In genomic region chr4:14023901-14024300, GRCh38 we compare ENCODE assay signal across 16 cellular contexts.
A peak's percentile ranks its signal among the peaks of the same experiment; 100 is the strongest.
DNase-seq lines count a peak whose midpoint lies in the region; ATAC-seq and TF ChIP-seq lines count a peak whose summit lies in the region.
"Had no signal": no experiment of that assay in that cellular context is flagged by ENCODE, and none has a peak within 500 bp of the region (broad histone marks: within the 10 kb centered on the region; RNA-seq: fewer than 3 reads in every experiment).

No MANE protein-coding gene starts in this region.

- H3K27me3 ChIP-seq in GM23248 (replicated peaks; ENCODE audit: insufficient read depth): no peaks in the 10 kb centered on the region
- H3K27me3 ChIP-seq: BLaER1 treated with 17β-estradiol and CSF1 and Interleukin-3, amounts not matched to agents 10 nM and 100 nM had no signal

- H4K20me1 ChIP-seq in GM23248 (ENCODE audit: insufficient read depth): no peaks in the 10 kb centered on the region
- H4K20me1 ChIP-seq: BLaER1 treated with 17β-estradiol and CSF1 and Interleukin-3, amounts not matched to agents 10 nM and 100 nM had no signal

- peak overlapping the region; percentile 90 for H3K27ac ChIP-seq in caudate nucleus (ENCODE audit: low read depth, low read length)
- H3K27ac ChIP-seq in GM23248: no peak overlapping the region
- H3K27ac ChIP-seq: 22Rv1; BLaER1 treated with 17β-estradiol and CSF1 and Interleukin-3, amounts not matched to agents 10 nM and 100 nM had no signal

- peak overlapping the region; percentile 16 for H3K4me3 Mint-ChIP-seq in progenitor cell of endocrine pancreas (ENCODE audit: low read depth)
- no peak overlapping the region for H3K4me3 Mint-ChIP-seq in stimulated activated naive B cell treated with anti-CD40 and anti-IgM and Interleukin-4, amounts not matched to agents 10 μg/mL and 1 μg/mL and 100 μg/mL, for 72 hours
- H3K4me3 Mint-ChIP-seq: CD4-positive, CD25-positive, alpha-beta regulatory T cell had no signal

- no peak overlapping the region for H3K4me3 ChIP-seq in GM23248
- H3K4me3 ChIP-seq: BLaER1 treated with 17β-estradiol and CSF1 and Interleukin-3, amounts not matched to agents 10 nM and 100 nM; HAP-1 had no signal

- no peaks in the 10 kb centered on the region for H3K79me2 ChIP-seq in GM23248 (ENCODE audit: insufficient read depth)

- H3K9me2 ChIP-seq in GM23248 (ENCODE audit: insufficient read depth): no peaks in the 10 kb centered on the region

- no peak overlapping the region for H3K9ac ChIP-seq in GM23248
- H3K9ac ChIP-seq: BLaER1 treated with 17β-estradiol and CSF1 and Interleukin-3, amounts not matched to agents 10 nM and 100 nM had no signal

- H3K27ac Mint-ChIP-seq in progenitor cell of endocrine pancreas: no peak overlapping the region
- no peak overlapping the region for H3K27ac Mint-ChIP-seq in stimulated activated naive B cell treated with anti-CD40 and anti-IgM and Interleukin-4, amounts not matched to agents 10 μg/mL and 1 μg/mL and 100 μg/mL, for 72 hours
- H3K27ac Mint-ChIP-seq: CD4-positive, CD25-positive, alpha-beta regulatory T cell had no signal

- ATAC-seq in stimulated activated naive B cell treated with anti-CD40 and anti-IgM and Interleukin-4, amounts not matched to agents 10 μg/mL and 1 μg/mL and 100 μg/mL, for 72 hours (replicated peaks): no peak
- ATAC-seq: HepG2 had no signal

- H3K27me3 Mint-ChIP-seq in progenitor cell of endocrine pancreas: peaks cover 3% of the 10 kb centered on the region
- peaks cover 5 to 6% of the 10 kb centered on the region in 2 donors for H3K27me3 Mint-ChIP-seq in stimulated activated naive B cell treated with anti-CD40 and anti-IgM and Interleukin-4, amounts not matched to agents 10 μg/mL and 1 μg/mL and 100 μg/mL, for 72 hours

- in situ Hi-C loops in GM23248 (cut with MboI): no loop called here

- no peak for TF ChIP-seq CTCF in progenitor cell of endocrine pancreas (IDR thresholded peaks at IDR 0.05; ENCODE audit: unreplicated experiment)

- H3F3A ChIP-seq in GM23248 (ENCODE audit: insufficient read depth): 0 out of 2 replicates have a peak, but pooled peaks cover 3% of the 10 kb centered on the region

- WGBS in GM23248 (ENCODE audit: low coverage in 1 of 2, low lambda C conversion rate in 2 of 2, missing lambda C conversion rate in 2 of 2), 2 experiments: 67 to 75% methylated on average over 1 of the region's 1 CpG

- H3K4me1 Mint-ChIP-seq in progenitor cell of endocrine pancreas (ENCODE audit: low read depth): peaks cover 21% of the 10 kb centered on the region
- peaks cover 2 to 6% of the 10 kb centered on the region in 2 donors for H3K4me1 Mint-ChIP-seq in stimulated activated naive B cell treated with anti-CD40 and anti-IgM and Interleukin-4, amounts not matched to agents 10 μg/mL and 1 μg/mL and 100 μg/mL, for 72 hours
- H3K4me1 Mint-ChIP-seq: CD4-positive, CD25-positive, alpha-beta regulatory T cell had no signal

- H3K4me2 ChIP-seq in GM23248 (ENCODE audit: unreplicated experiment): no peak overlapping the region
- H3K4me2 ChIP-seq: BLaER1 treated with 17β-estradiol and CSF1 and Interleukin-3, amounts not matched to agents 10 nM and 100 nM had no signal

- H3K9me3 ChIP-seq in GM23248 (ENCODE audit: low read depth): no peaks in the 10 kb centered on the region
- H3K9me3 ChIP-seq: BLaER1 treated with 17β-estradiol and CSF1 and Interleukin-3, amounts not matched to agents 10 nM and 100 nM; HAP-1 had no signal

- peaks cover 13% of the 10 kb centered on the region for H3K4me1 ChIP-seq in GM23248 (ENCODE audit: insufficient read depth)
- H3K4me1 ChIP-seq: HAP-1 had no signal

- H3K36me3 ChIP-seq in GM23248 (ENCODE audit: low read depth): no peaks in the 10 kb centered on the region
- H3K36me3 ChIP-seq: BLaER1 treated with 17β-estradiol and CSF1 and Interleukin-3, amounts not matched to agents 10 nM and 100 nM; HAP-1 had no signal

- H3K36me3 Mint-ChIP-seq in progenitor cell of endocrine pancreas (ENCODE audit: insufficient read depth): no peaks in the 10 kb centered on the region
- no peaks in the 10 kb centered on the region for H3K36me3 Mint-ChIP-seq in stimulated activated naive B cell treated with anti-CD40 and anti-IgM and Interleukin-4, amounts not matched to agents 10 μg/mL and 1 μg/mL and 100 μg/mL, for 72 hours
- H3K36me3 Mint-ChIP-seq: CD4-positive, CD25-positive, alpha-beta regulatory T cell had no signal

- no peaks in the 10 kb centered on the region for H3K9me3 Mint-ChIP-seq in progenitor cell of endocrine pancreas (ENCODE audit: low read depth)
- no peaks in the 10 kb centered on the region for H3K9me3 Mint-ChIP-seq in stimulated activated naive B cell treated with anti-CD40 and anti-IgM and Interleukin-4, amounts not matched to agents 10 μg/mL and 1 μg/mL and 100 μg/mL, for 72 hours

- H2AFZ ChIP-seq in GM23248: no peak overlapping the region

- peak; percentile 49 for DNase-seq in DMS53 (lab: John Stamatoyannopoulos, UW)
- DNase-seq in DMS53 treated with DMSO at 0.1 percent for 48 hours (lab: John Stamatoyannopoulos, UW; ENCODE audit: unreplicated experiment): no peak
- DNase-seq in NCI-H82 treated with DMSO at 0.1 percent for 48 hours (lab: John Stamatoyannopoulos, UW; ENCODE audit: unreplicated experiment): peak; percentile 15
- no peak for DNase-seq in caudate nucleus (lab: John Stamatoyannopoulos, UW)
- DNase-seq in progenitor cell of endocrine pancreas (ENCODE audit: low spot score, unreplicated experiment): no peak
- DNase-seq in EL: no peak
- DNase-seq in GM23248: no peak
- DNase-seq in stimulated activated naive B cell treated with anti-CD40 and anti-IgM and Interleukin-4, amounts not matched to agents 10 μg/mL and 1 μg/mL and 100 μg/mL, for 72 hours: no peak
- DNase-seq: ACHN; CD4-positive, CD25-positive, alpha-beta regulatory T cell; DMS79; GDM1 had no signal

Comparison
In these comparisons a context has a peak if more than half of its experiments do, and no peak if none do; other contexts are left out.
1. DNase-seq: peak in DMS53 (single experiment) and NCI-H82 treated with DMSO at 0.1 percent for 48 hours (single experiment); none in DMS53 treated with DMSO at 0.1 percent for 48 hours (single experiment), caudate nucleus (0 of 61), progenitor cell of endocrine pancreas (single experiment), EL (single experiment), GM23248 (single experiment) and stimulated activated naive B cell treated with anti-CD40 and anti-IgM and Interleukin-4, amounts not matched to agents 10 μg/mL and 1 μg/mL and 100 μg/mL, for 72 hours (single experiment).